In the genomic region with DNA sequence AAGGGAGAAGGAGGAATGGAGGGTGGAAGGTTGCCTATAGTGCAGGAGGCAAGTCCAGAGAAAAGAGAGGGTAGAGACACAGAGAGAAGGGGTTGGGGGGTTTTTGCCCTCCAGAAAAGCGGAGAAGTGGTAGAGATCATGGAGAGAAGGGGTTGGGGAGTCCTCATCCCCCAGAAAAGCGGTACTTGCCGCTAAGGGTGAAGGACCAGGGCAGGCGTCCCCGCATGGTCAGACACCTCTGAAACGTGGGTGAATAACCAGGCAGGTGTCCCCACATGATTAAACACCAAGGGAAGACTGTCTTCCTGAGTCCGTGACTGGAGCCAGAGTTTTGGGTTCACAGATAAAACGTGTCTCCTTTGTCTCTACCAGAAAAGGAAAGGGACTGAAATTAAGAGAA, we compare ENCODE assay signal across 17 cellular contexts.
A peak's percentile ranks its signal among the peaks of the same experiment; 100 is the strongest.
DNase-seq lines count a peak whose midpoint lies in the region; ATAC-seq lines count a peak whose summit lies in the region.
"Had no signal": no experiment of that assay in that cellular context is flagged by ENCODE, and none has a peak within 500 bp of the region (broad histone marks: within the 10 kb centered on the region; RNA-seq: fewer than 3 reads in every experiment).

No MANE protein-coding gene starts in this region.

- H3K27me3 ChIP-seq in mesendoderm (ENCODE audit: insufficient read depth, low read length, poor library complexity), result no peaks in the 10 kb centered on the region
- H3K27me3 ChIP-seq: BLaER1 treated with 17β-estradiol and CSF1 and Interleukin-3, amounts not matched to agents 10 nM and 100 nM had no signal

- peak overlapping the region; percentile 66 for H3K27ac ChIP-seq in mesendoderm (ENCODE audit: low read depth, low read length)
- H3K27ac ChIP-seq: 22Rv1; A549; BLaER1 treated with 17β-estradiol and CSF1 and Interleukin-3, amounts not matched to agents 10 nM and 100 nM; C4-2B had no signal

- no peaks in the 10 kb centered on the region for H3K79me1 ChIP-seq in mesendoderm (ENCODE audit: low read length)

- H3K36me3 Mint-ChIP-seq in activated naive CD4-positive, alpha-beta T cell treated with anti-CD3 and anti-CD28 coated beads, Interleukin-2, amount 10 ng/mL, durations not matched to agents 7 days and 5 days, result no peaks in the 10 kb centered on the region
- H3K36me3 Mint-ChIP-seq in activated naive CD4-positive, alpha-beta T cell treated with anti-CD3 and anti-CD28 coated beads for 36 hours (ENCODE audit: low read depth), result no peaks in the 10 kb centered on the region
- H3K36me3 Mint-ChIP-seq: CD8-positive, alpha-beta T cell had no signal

- H3K4me3 ChIP-seq in mesendoderm (ENCODE audit: low read length), result no peak overlapping the region
- H3K4me3 ChIP-seq: A549; BLaER1 treated with 17β-estradiol and CSF1 and Interleukin-3, amounts not matched to agents 10 nM and 100 nM had no signal

- H3K4me3 Mint-ChIP-seq in activated naive CD4-positive, alpha-beta T cell treated with anti-CD3 and anti-CD28 coated beads, Interleukin-2, amount 10 ng/mL, durations not matched to agents 7 days and 5 days, result no peak overlapping the region
- no peak overlapping the region for H3K4me3 Mint-ChIP-seq in activated naive CD4-positive, alpha-beta T cell treated with anti-CD3 and anti-CD28 coated beads for 36 hours
- H3K4me3 Mint-ChIP-seq: B cell; CD4-positive, alpha-beta T cell; CD8-positive, alpha-beta T cell had no signal

- H3K4me1 Mint-ChIP-seq in activated naive CD4-positive, alpha-beta T cell treated with anti-CD3 and anti-CD28 coated beads, Interleukin-2, amount 10 ng/mL, durations not matched to agents 7 days and 5 days, result no peaks in the 10 kb centered on the region
- no peaks in the 10 kb centered on the region for H3K4me1 Mint-ChIP-seq in activated naive CD4-positive, alpha-beta T cell treated with anti-CD3 and anti-CD28 coated beads for 36 hours (ENCODE audit: low read depth)
- H3K4me1 Mint-ChIP-seq: B cell had no signal

- H4K8ac ChIP-seq in mesendoderm (ENCODE audit: low read depth, low read length), result no peak overlapping the region

- peak overlapping the region; percentile 73 for H3K4ac ChIP-seq in mesendoderm (ENCODE audit: low read depth, low read length)

- H3K9ac ChIP-seq in mesendoderm (ENCODE audit: low read length), result no peak overlapping the region
- H3K9ac ChIP-seq: BLaER1 treated with 17β-estradiol and CSF1 and Interleukin-3, amounts not matched to agents 10 nM and 100 nM had no signal

- no CpG with 5 or more reads among the region's 8 CpGs for WGBS in mesendoderm (ENCODE audit: extremely low coverage, insufficient coverage, low lambda C conversion rate)

- intact Hi-C loops in activated naive CD4-positive, alpha-beta T cell treated with anti-CD3 and anti-CD28 coated beads for 36 hours (cut with micrococcal nuclease), result no loop called here
- intact Hi-C loops in left colon (cut with DNase I, micrococcal nuclease), result no loop called here

- H3K36me3 ChIP-seq in mesendoderm (ENCODE audit: control insufficient read depth, insufficient read depth, low read length), result no peaks in the 10 kb centered on the region
- H3K36me3 ChIP-seq: BLaER1 treated with 17β-estradiol and CSF1 and Interleukin-3, amounts not matched to agents 10 nM and 100 nM had no signal

- H3K79me2 ChIP-seq in mesendoderm (ENCODE audit: control insufficient read depth, insufficient read depth, low read length), result no peaks in the 10 kb centered on the region

- H2BK15ac ChIP-seq in mesendoderm (replicated peaks; ENCODE audit: low read depth), result no peak overlapping the region

- H2BK5ac ChIP-seq in mesendoderm (ENCODE audit: low read length), result peak overlapping the region; percentile 80

- peak overlapping the region; percentile 87 for H2AK5ac ChIP-seq in mesendoderm (ENCODE audit: low read length)

- peak overlapping the region; percentile 12 for H3K27ac Mint-ChIP-seq in activated naive CD4-positive, alpha-beta T cell treated with anti-CD3 and anti-CD28 coated beads, Interleukin-2, amount 10 ng/mL, durations not matched to agents 7 days and 5 days
- no peak overlapping the region for H3K27ac Mint-ChIP-seq in activated naive CD4-positive, alpha-beta T cell treated with anti-CD3 and anti-CD28 coated beads for 36 hours
- H3K27ac Mint-ChIP-seq: B cell; CD4-positive, alpha-beta T cell; CD8-positive, alpha-beta T cell had no signal

- peak overlapping the region; percentile 92 for H2BK120ac ChIP-seq in mesendoderm (ENCODE audit: low read depth, low read length)

- H3K4me1 ChIP-seq in mesendoderm (ENCODE audit: control insufficient read depth, low read depth, low read length), result no peaks in the 10 kb centered on the region
- H3K4me1 ChIP-seq: A549; BLaER1 treated with 17β-estradiol and CSF1 and Interleukin-3, amounts not matched to agents 10 nM and 100 nM; Caco-2 had no signal

- CTCF ChIA-PET in activated naive CD4-positive, alpha-beta T cell treated with anti-CD3 and anti-CD28 coated beads, Interleukin-2, amount 10 ng/mL, durations not matched to agents 7 days and 5 days (lab: Charles Lee), result no interaction called here
- CTCF ChIA-PET in activated naive CD4-positive, alpha-beta T cell treated with anti-CD3 and anti-CD28 coated beads for 36 hours (lab: Charles Lee), result no interaction called here

- peak overlapping the region; percentile 72 for H3K56ac ChIP-seq in mesendoderm (ENCODE audit: low read length)

- H3K23ac ChIP-seq in mesendoderm (ENCODE audit: low read length), result no peak overlapping the region

- peaks cover 19% of the 10 kb centered on the region for H3K9me3 Mint-ChIP-seq in activated naive CD4-positive, alpha-beta T cell treated with anti-CD3 and anti-CD28 coated beads, Interleukin-2, amount 10 ng/mL, durations not matched to agents 7 days and 5 days
- H3K9me3 Mint-ChIP-seq in activated naive CD4-positive, alpha-beta T cell treated with anti-CD3 and anti-CD28 coated beads for 36 hours, result peaks cover 6% of the 10 kb centered on the region

- no peaks in the 10 kb centered on the region for H3K27me3 Mint-ChIP-seq in activated naive CD4-positive, alpha-beta T cell treated with anti-CD3 and anti-CD28 coated beads, Interleukin-2, amount 10 ng/mL, durations not matched to agents 7 days and 5 days
- no peaks in the 10 kb centered on the region for H3K27me3 Mint-ChIP-seq in activated naive CD4-positive, alpha-beta T cell treated with anti-CD3 and anti-CD28 coated beads for 36 hours (ENCODE audit: low read depth)
- H3K27me3 Mint-ChIP-seq: B cell; CD4-positive, alpha-beta T cell had no signal

- H3K18ac ChIP-seq in mesendoderm (ENCODE audit: low read length), result peak overlapping the region; percentile 94

- no peak overlapping the region for H4K5ac ChIP-seq in mesendoderm (ENCODE audit: low read length)

- no peak overlapping the region for H3K4me2 ChIP-seq in mesendoderm (ENCODE audit: low read length)
- H3K4me2 ChIP-seq: A549; BLaER1 treated with 17β-estradiol and CSF1 and Interleukin-3, amounts not matched to agents 10 nM and 100 nM had no signal

- ATAC-seq in left colon, result no peak
- ATAC-seq: A549; CD8-positive, alpha-beta T cell had no signal

- no peak for DNase-seq in activated naive CD4-positive, alpha-beta T cell treated with anti-CD3 and anti-CD28 coated beads, Interleukin-2, amount 10 ng/mL, durations not matched to agents 7 days and 5 days
- DNase-seq in activated naive CD4-positive, alpha-beta T cell treated with anti-CD3 and anti-CD28 coated beads for 36 hours, result no peak
- DNase-seq in mesendoderm (no peak), left colon (no peak), NCI-H1048 (lab: John Stamatoyannopoulos, UW) (no peak)
- DNase-seq: AML-193; Caco-2; Calu3; CD4-positive, alpha-beta T cell; CD8-positive, alpha-beta T cell; DMS79 treated with DMSO at 0.1 percent for 48 hours; GF-D8 had no signal
